Comparison of ENCODE assay signal across 24 cellular contexts in genomic region chr9:26756881-26757280, GRCh38.
"Had no signal": no experiment of that assay in that cellular context is flagged by ENCODE, and none has a peak within 500 bp of the region (broad histone marks: within the 10 kb centered on the region; RNA-seq: fewer than 3 reads in every experiment).

No MANE protein-coding gene starts in this region.

- H3K4me3 ChIP-seq: heart left ventricle, left ventricle myocardium inferior, lung, neural progenitor cell, skin epidermis, suprapubic skin, thoracic aorta, tibial nerve, uterus had no signal

- H3K27me3 ChIP-seq: heart left ventricle, neural progenitor cell, neutrophil, suprapubic skin, tibial nerve, uterus had no signal

- H3K27ac ChIP-seq: heart left ventricle, left ventricle myocardium inferior, neural progenitor cell, neutrophil, parathyroid adenoma, skin epidermis, suprapubic skin, thoracic aorta, tibial nerve, uterus had no signal

- H3K9me3 ChIP-seq: heart left ventricle, left ventricle myocardium inferior, neutrophil, suprapubic skin, thoracic aorta, tibial nerve, uterus had no signal

- H3K36me3 ChIP-seq: heart left ventricle, left ventricle myocardium inferior, neural progenitor cell, neutrophil, suprapubic skin, thoracic aorta, tibial nerve, uterus had no signal

- H3K4me1 ChIP-seq: heart left ventricle, left ventricle myocardium inferior, parathyroid adenoma, suprapubic skin, tibial nerve, uterus had no signal

- DNase-seq: heart left ventricle; immature natural killer cell; left ventricle myocardium inferior; mesenchymal stem cell; naive B cell; natural killer cell; nephron progenitor cell; occipital lobe; retina; right cardiac atrium; stimulated activated CD4-positive, alpha-beta T cell treated with anti-CD3 and anti-CD28 coated beads, Interleukin-12 subunit alpha, Interleukin-12 subunit beta, amount 100 ng/mL, for 4 hours; stimulated activated CD4-positive, alpha-beta T cell treated with anti-CD3 and anti-CD28 coated beads, Interleukin-15, amount 100 ng/mL, for 24 hours; stimulated activated CD4-positive, alpha-beta T cell treated with anti-CD3 and anti-CD28 coated beads, Interleukin-2, amount 100 ng/mL, for 24 hours; stimulated activated CD4-positive, alpha-beta T cell treated with anti-CD3 and anti-CD28 coated beads, Interleukin-4, amount 100 ng/mL, for 1 hour; stimulated activated naive CD4-positive, alpha-beta T cell; uterus had no signal
